12 cellular contexts compared by ENCODE assay signal in the genomic region with DNA sequence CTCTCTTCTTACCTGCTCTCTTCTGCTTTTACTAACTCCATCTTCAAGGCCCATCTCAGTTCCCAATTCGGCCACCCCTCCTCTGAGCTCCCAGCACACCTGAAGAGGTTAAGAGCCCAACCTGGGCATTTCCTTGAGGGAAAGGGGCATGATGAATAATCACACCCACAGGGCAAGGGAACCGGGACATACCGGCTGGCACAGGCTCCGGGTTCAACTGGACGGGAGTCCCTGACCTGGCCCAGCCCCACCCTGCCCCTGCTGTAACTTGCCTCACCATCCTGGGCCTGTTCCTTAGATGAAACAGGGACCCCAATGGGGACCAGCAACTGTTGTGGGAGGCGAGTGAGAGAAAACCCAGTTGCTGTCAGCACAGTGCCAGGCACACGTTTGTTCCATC. TPM values are rescaled to one million over a fixed set of nuclear protein-coding genes. Genes with fewer than 3 reads are reported as not detected.
A peak's percentile ranks its signal among the peaks of the same experiment; 100 is the strongest.
DNase-seq lines count a peak whose midpoint lies in the region; ATAC-seq, FAIRE-seq and TF ChIP-seq lines count a peak whose summit lies in the region.
"Had no signal": no experiment of that assay in that cellular context is flagged by ENCODE, and none has a peak within 500 bp of the region (broad histone marks: within the 10 kb centered on the region; RNA-seq: fewer than 3 reads in every experiment).

No MANE protein-coding gene starts in this region.

- H3K27ac ChIP-seq in kidney (ENCODE audit: low read depth in 2 of 2, low read length in 2 of 2), result peak overlapping the region in 1 of 2 donors; percentile 43

- H3K9me3 ChIP-seq in kidney (ENCODE audit: control insufficient read depth in 1 of 2, low read length in 2 of 2), result no peaks in the 10 kb centered on the region

- peak overlapping the region; percentile 9 for H3K4me3 Mint-ChIP-seq in stimulated activated naive CD8-positive, alpha-beta T cell treated with anti-CD3 and anti-CD28 coated beads, Interleukin-15, Interleukin-2, amounts not matched to agents 100 ng/mL and 50 ng/mL, for 24 hours
- H3K4me3 Mint-ChIP-seq in stimulated activated naive CD8-positive, alpha-beta T cell treated with anti-CD3 and anti-CD28 coated beads, Interleukin-15, amount 100 ng/mL, for 72 hours, result peak overlapping the region in 1 of 2 donors; percentile 52
- peak overlapping the region; percentile 58 for H3K4me3 Mint-ChIP-seq in activated naive CD8-positive, alpha-beta T cell treated with anti-CD3 and anti-CD28 coated beads, Interleukin-2, amount 10 ng/mL, durations not matched to agents 7 days and 5 days
- H3K4me3 Mint-ChIP-seq in natural killer cell, result peak overlapping the region; percentile 52

- DNase-seq in stimulated activated naive CD8-positive, alpha-beta T cell treated with anti-CD3 and anti-CD28 coated beads, Interleukin-15, amount 100 ng/mL, for 72 hours, result no peak
- DNase-seq in activated naive CD8-positive, alpha-beta T cell treated with anti-CD3 and anti-CD28 coated beads, Interleukin-2, amount 10 ng/mL, durations not matched to agents 7 days and 5 days, result no peak
- no peak for DNase-seq in natural killer cell
- DNase-seq in HuH-7.5 (ENCODE audit: low spot score), result no peak
- no peak for DNase-seq in NCI-H128 (lab: John Stamatoyannopoulos, UW; ENCODE audit: unreplicated experiment)
- DNase-seq in SKM-1 (lab: John Stamatoyannopoulos, UW; ENCODE audit: unreplicated experiment), result no peak
- DNase-seq in kidney, result no peak
- DNase-seq: C1 segment of cervical spinal cord, erythroblast, Kasumi-1, NCI-H2171 had no signal

- no peak for TF ChIP-seq CTCF in natural killer cell (IDR thresholded peaks at IDR 0.05)
- TF ChIP-seq CTCF in kidney (IDR thresholded peaks at IDR 0.05; ENCODE audit: borderline replicate concordance, extremely low read depth, insufficient read depth), result no peak

- H3K27me3 Mint-ChIP-seq in stimulated activated naive CD8-positive, alpha-beta T cell treated with anti-CD3 and anti-CD28 coated beads, Interleukin-15, Interleukin-2, amounts not matched to agents 100 ng/mL and 50 ng/mL, for 24 hours, result no peaks in the 10 kb centered on the region
- H3K27me3 Mint-ChIP-seq in stimulated activated naive CD8-positive, alpha-beta T cell treated with anti-CD3 and anti-CD28 coated beads, Interleukin-15, amount 100 ng/mL, for 72 hours, result no peaks in the 10 kb centered on the region
- no peaks in the 10 kb centered on the region for H3K27me3 Mint-ChIP-seq in activated naive CD8-positive, alpha-beta T cell treated with anti-CD3 and anti-CD28 coated beads, Interleukin-2, amount 10 ng/mL, durations not matched to agents 7 days and 5 days
- H3K27me3 Mint-ChIP-seq in natural killer cell (ENCODE audit: low read depth in 2 of 2), result peaks cover 0 to 5% of the 10 kb centered on the region in 2 donors

- no peaks in the 10 kb centered on the region for H3K36me3 ChIP-seq in kidney (ENCODE audit: control insufficient read depth in 1 of 2, insufficient read depth in 2 of 2, low read length in 2 of 2)

- no peak overlapping the region for H3K9ac ChIP-seq in kidney (ENCODE audit: low read length in 2 of 2)

- POLR2A ChIA-PET in activated naive CD8-positive, alpha-beta T cell treated with anti-CD3 and anti-CD28 coated beads, Interleukin-2, amount 10 ng/mL, durations not matched to agents 7 days and 5 days (lab: Charles Lee), result interaction anchor here (1.3 to 2.1 kb wide), 2 partner anchors 9 to 115 kb away, joined by 3 to 26 read pairs; partner anchors contain the start of genes CCDC85C, CCNK and SETD3

- no peak for FAIRE-seq in kidney (lab: Jason Lieb, UNC)

- H3K9me3 Mint-ChIP-seq in stimulated activated naive CD8-positive, alpha-beta T cell treated with anti-CD3 and anti-CD28 coated beads, Interleukin-15, Interleukin-2, amounts not matched to agents 100 ng/mL and 50 ng/mL, for 24 hours, result no peaks in the 10 kb centered on the region
- H3K9me3 Mint-ChIP-seq in stimulated activated naive CD8-positive, alpha-beta T cell treated with anti-CD3 and anti-CD28 coated beads, Interleukin-15, amount 100 ng/mL, for 72 hours, result no peaks in the 10 kb centered on the region
- no peaks in the 10 kb centered on the region for H3K9me3 Mint-ChIP-seq in activated naive CD8-positive, alpha-beta T cell treated with anti-CD3 and anti-CD28 coated beads, Interleukin-2, amount 10 ng/mL, durations not matched to agents 7 days and 5 days
- no peaks in the 10 kb centered on the region for H3K9me3 Mint-ChIP-seq in natural killer cell

- no peaks in the 10 kb centered on the region for H3K36me3 Mint-ChIP-seq in stimulated activated naive CD8-positive, alpha-beta T cell treated with anti-CD3 and anti-CD28 coated beads, Interleukin-15, Interleukin-2, amounts not matched to agents 100 ng/mL and 50 ng/mL, for 24 hours (ENCODE audit: low read depth)
- H3K36me3 Mint-ChIP-seq in activated naive CD8-positive, alpha-beta T cell treated with anti-CD3 and anti-CD28 coated beads, Interleukin-2, amount 10 ng/mL, durations not matched to agents 7 days and 5 days, result no peaks in the 10 kb centered on the region
- no peaks in the 10 kb centered on the region for H3K36me3 Mint-ChIP-seq in natural killer cell

- H3K4me1 Mint-ChIP-seq in stimulated activated naive CD8-positive, alpha-beta T cell treated with anti-CD3 and anti-CD28 coated beads, Interleukin-15, Interleukin-2, amounts not matched to agents 100 ng/mL and 50 ng/mL, for 24 hours (ENCODE audit: low read depth), result peaks cover 11% of the 10 kb centered on the region
- peaks cover 44% of the 10 kb centered on the region for H3K4me1 Mint-ChIP-seq in stimulated activated naive CD8-positive, alpha-beta T cell treated with anti-CD3 and anti-CD28 coated beads, Interleukin-15, amount 100 ng/mL, for 72 hours
- H3K4me1 Mint-ChIP-seq in activated naive CD8-positive, alpha-beta T cell treated with anti-CD3 and anti-CD28 coated beads, Interleukin-2, amount 10 ng/mL, durations not matched to agents 7 days and 5 days, result peaks cover 14% of the 10 kb centered on the region
- H3K4me1 Mint-ChIP-seq in natural killer cell, result peaks cover 6 to 8% of the 10 kb centered on the region in 2 donors

- intact Hi-C loops in natural killer cell (cut with micrococcal nuclease) (no loop called here), kidney (cut with DNase I) (no loop called here)

- no peak overlapping the region for H3K4me3 ChIP-seq in kidney (ENCODE audit: low read length in 2 of 2)

- no peak for ATAC-seq in stimulated activated naive CD8-positive, alpha-beta T cell treated with anti-CD3 and anti-CD28 coated beads, Interleukin-15, amount 100 ng/mL, for 72 hours
- ATAC-seq in activated naive CD8-positive, alpha-beta T cell treated with anti-CD3 and anti-CD28 coated beads, Interleukin-2, amount 10 ng/mL, durations not matched to agents 7 days and 5 days (ENCODE audit: low read depth), result no peak
- ATAC-seq in natural killer cell, result no peak

- H3K4me1 ChIP-seq in kidney (ENCODE audit: control insufficient read depth in 1 of 2, insufficient read depth in 1 of 2, low read depth in 1 of 2, low read length in 2 of 2), result peaks cover 25 to 38% of the 10 kb centered on the region in 2 donors

- H3K27ac Mint-ChIP-seq in stimulated activated naive CD8-positive, alpha-beta T cell treated with anti-CD3 and anti-CD28 coated beads, Interleukin-15, Interleukin-2, amounts not matched to agents 100 ng/mL and 50 ng/mL, for 24 hours, result no peak overlapping the region
- H3K27ac Mint-ChIP-seq in stimulated activated naive CD8-positive, alpha-beta T cell treated with anti-CD3 and anti-CD28 coated beads, Interleukin-15, amount 100 ng/mL, for 72 hours, result peak overlapping the region in 1 of 2 donors; percentile 95
- peak overlapping the region; percentile 81 for H3K27ac Mint-ChIP-seq in activated naive CD8-positive, alpha-beta T cell treated with anti-CD3 and anti-CD28 coated beads, Interleukin-2, amount 10 ng/mL, durations not matched to agents 7 days and 5 days
- peak overlapping the region; percentile 79 to 81 for H3K27ac Mint-ChIP-seq in natural killer cell

RNA-seq across cellular contexts. Expression of gene CCDC85C, which starts 8.5 kb away (rescaled TPM):
- total RNA-seq in activated naive CD8-positive, alpha-beta T cell treated with anti-CD3 and anti-CD28 coated beads, Interleukin-2, amount 10 ng/mL, durations not matched to agents 7 days and 5 days, result 10 to 100 TPM; 11.8 to 13.3 TPM
- total RNA-seq in natural killer cell, result 1 to 10 TPM in 2 of 3 donors, under 1 TPM in 1; 0.73 to 4.3 (median 2.8) TPM
- total RNA-seq in kidney, result 21.4 TPM
- 14.7 TPM for polyA plus RNA-seq in kidney (ENCODE audit: insufficient read depth, low read depth, low replicate concordance)

RNA-seq across cellular contexts. Expression of gene HHIPL1, which starts 49.4 kb away (rescaled TPM):
- total RNA-seq in activated naive CD8-positive, alpha-beta T cell treated with anti-CD3 and anti-CD28 coated beads, Interleukin-2, amount 10 ng/mL, durations not matched to agents 7 days and 5 days, result under 1 TPM; 0.17 TPM
- not detected for total RNA-seq in natural killer cell
- total RNA-seq in kidney, result 0.88 TPM
- polyA plus RNA-seq in kidney (ENCODE audit: insufficient read depth, low read depth, low replicate concordance), result 0.32 TPM
